ENCODE assay signal across 32 cellular contexts in the genomic region with DNA sequence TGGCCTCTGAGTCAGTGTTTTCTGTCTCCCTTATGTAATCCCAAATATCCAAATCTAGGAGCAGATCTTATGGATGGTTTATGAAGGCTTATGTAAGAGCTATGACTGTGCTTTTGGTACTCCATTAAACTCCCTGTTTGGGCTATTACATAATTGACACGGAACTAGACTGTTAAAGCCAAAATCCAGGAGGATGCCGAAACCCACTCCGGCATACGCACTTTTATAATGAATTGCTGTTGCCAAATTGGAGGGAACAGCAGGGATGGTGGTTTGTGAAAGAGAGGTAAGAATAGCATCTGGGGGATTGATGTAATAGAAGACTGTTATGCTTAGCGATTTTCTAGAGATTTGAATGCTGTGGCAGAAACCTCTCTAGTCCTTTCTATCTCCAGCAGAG. TPM values are rescaled to one million over a fixed set of nuclear protein-coding genes. Genes with fewer than 3 reads are reported as not detected.
"Had no signal": no experiment of that assay in that cellular context is flagged by ENCODE, and none has a peak within 500 bp of the region (broad histone marks: within the 10 kb centered on the region; RNA-seq: fewer than 3 reads in every experiment).

No MANE protein-coding gene starts in this region.

- H3K27ac ChIP-seq: breast epithelium, colonic mucosa, heart left ventricle, stomach, suprapubic skin, transverse colon, WERI-Rb-1 had no signal

- H3K4me3 Mint-ChIP-seq: activated naive CD4-positive, alpha-beta T cell treated with anti-CD3 and anti-CD28 coated beads for 36 hours; activated naive CD8-positive, alpha-beta T cell treated with anti-CD3 and anti-CD28 coated beads for 36 hours; activated T-helper 1 cell treated with anti-CD3 and anti-CD28 coated beads, Interleukin-12 subunit alpha, Interleukin-12 subunit beta, Interleukin-2, Interleukin-4 antibody, amounts not matched to agents 30 ng/mL and 10 ng/mL and 1 ng/mL, durations not matched to agents 14 hours and 24 hours and 36 hours; central memory CD8-positive, alpha-beta T cell; immature natural killer cell; stimulated activated naive B cell treated with anti-CD40 and anti-IgM and Interleukin-4, amounts not matched to agents 10 μg/mL and 1 μg/mL and 100 μg/mL, for 72 hours had no signal

- H3K9me3 Mint-ChIP-seq: activated naive CD4-positive, alpha-beta T cell treated with anti-CD3 and anti-CD28 coated beads for 36 hours; activated naive CD8-positive, alpha-beta T cell treated with anti-CD3 and anti-CD28 coated beads for 36 hours; neural crest cell had no signal

- H3K9me3 ChIP-seq: breast epithelium, colonic mucosa, suprapubic skin had no signal

- DNase-seq: activated CD4-positive, alpha-beta T cell treated with anti-CD3 and anti-CD28 coated beads for 48 hours; activated CD4-positive, alpha-beta T cell treated with anti-CD3 and anti-CD28 coated beads, Interleukin-2, amount 50 U/mL, for 48 hours; activated CD8-positive, alpha-beta memory T cell treated with anti-CD3 and anti-CD28 coated beads for 24 hours; activated CD8-positive, alpha-beta memory T cell treated with anti-CD3 and anti-CD28 coated beads, Interleukin-2, amount 50 U/mL, for 4 hours; activated effector memory CD4-positive, alpha-beta T cell treated with anti-CD3 and anti-CD28 coated beads, Interleukin-2, amount 50 U/mL, for 16 hours; activated naive CD4-positive, alpha-beta T cell treated with anti-CD3 and anti-CD28 coated beads for 36 hours; activated naive CD8-positive, alpha-beta T cell treated with anti-CD3 and anti-CD28 coated beads for 36 hours; activated T-cell treated with anti-CD3 and anti-CD28 coated beads, Interleukin-2, amount 50 U/mL, for 1 hour; colonic mucosa; effector memory CD4-positive, alpha-beta T cell; heart left ventricle; hypothalamus; immature natural killer cell; midbrain; naive thymus-derived CD8-positive, alpha-beta T cell; right cardiac atrium; stimulated activated CD4-positive, alpha-beta T cell treated with anti-CD3 and anti-CD28 coated beads, Interleukin-15, amount 100 ng/mL, for 24 hours; stimulated activated CD4-positive, alpha-beta T cell treated with anti-CD3 and anti-CD28 coated beads, Interleukin-2, amount 100 ng/mL, for 24 hours; stimulated activated naive B cell treated with anti-CD40 and anti-IgM and Interleukin-4, amounts not matched to agents 10 μg/mL and 1 μg/mL and 100 μg/mL, for 72 hours; stomach; SW 1271; T-helper 9 cell; transverse colon; WERI-Rb-1 had no signal

- H3K4me3 ChIP-seq: breast epithelium, colonic mucosa, stomach, suprapubic skin, transverse colon had no signal

- H3K27ac Mint-ChIP-seq: activated naive CD4-positive, alpha-beta T cell treated with anti-CD3 and anti-CD28 coated beads for 36 hours; activated naive CD8-positive, alpha-beta T cell treated with anti-CD3 and anti-CD28 coated beads for 36 hours; activated T-helper 1 cell treated with anti-CD3 and anti-CD28 coated beads, Interleukin-12 subunit alpha, Interleukin-12 subunit beta, Interleukin-2, Interleukin-4 antibody, amounts not matched to agents 30 ng/mL and 10 ng/mL and 1 ng/mL, durations not matched to agents 14 hours and 24 hours and 36 hours; immature natural killer cell; stimulated activated naive B cell treated with anti-CD40 and anti-IgM and Interleukin-4, amounts not matched to agents 10 μg/mL and 1 μg/mL and 100 μg/mL, for 72 hours; T-helper 1 cell treated with Interleukin-12 subunit alpha and Interleukin-12 subunit beta and Interleukin-4 antibody, amounts not matched to agents 30 μg/mL and 1 μg/mL, for 36 hours had no signal

- ATAC-seq: activated CD4-positive, CD25-positive, alpha-beta regulatory T cell treated with anti-CD3 and anti-CD28 coated beads, Interleukin-2, amount 50 U/mL, for 24 hours; heart left ventricle; naive thymus-derived CD8-positive, alpha-beta T cell; right cardiac atrium; stimulated activated naive B cell treated with anti-CD40 and anti-IgM and Interleukin-4, amounts not matched to agents 10 μg/mL and 1 μg/mL and 100 μg/mL, for 72 hours had no signal

- H3K36me3 Mint-ChIP-seq: activated naive CD8-positive, alpha-beta T cell treated with anti-CD3 and anti-CD28 coated beads for 36 hours; immature natural killer cell had no signal

- H3K36me3 ChIP-seq: breast epithelium, colonic mucosa, heart left ventricle, stomach, suprapubic skin, transverse colon, WERI-Rb-1 had no signal

- H3K4me1 ChIP-seq: colonic mucosa had no signal

- H3K4me1 Mint-ChIP-seq: central memory CD8-positive, alpha-beta T cell had no signal

RNA-seq across cellular contexts. Expression of gene MTUS2, which starts 2.0 kb away (rescaled TPM):
- polyA plus RNA-seq: endothelial cell of umbilical vein had no signal
